Comparison of ENCODE assay signal across 13 cellular contexts in the genomic region with DNA sequence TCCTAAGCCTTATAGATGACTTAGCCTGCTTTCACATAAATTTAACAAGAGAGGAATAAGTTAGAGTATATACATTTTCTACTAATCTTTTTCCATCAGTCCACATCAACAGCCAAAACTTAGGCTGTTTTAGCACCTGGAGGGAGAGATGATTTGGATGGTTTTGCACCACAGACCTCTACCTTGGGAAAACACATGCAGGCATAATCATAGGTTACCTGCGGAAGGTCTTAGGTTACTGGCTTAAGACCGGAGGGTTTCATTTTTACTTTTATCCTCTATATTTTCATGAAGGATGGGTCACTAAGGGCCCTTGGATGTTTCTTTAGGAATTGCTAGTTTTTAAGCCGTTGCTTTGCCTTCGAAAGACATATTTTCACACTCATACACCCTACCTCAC.
"Had no signal": no experiment of that assay in that cellular context is flagged by ENCODE, and none has a peak within 500 bp of the region (broad histone marks: within the 10 kb centered on the region; RNA-seq: fewer than 3 reads in every experiment).

No MANE protein-coding gene starts in this region.

- H3K36me3 Mint-ChIP-seq: activated naive CD8-positive, alpha-beta T cell had no signal

- H3K9me3 Mint-ChIP-seq: activated T-helper 1 cell treated with anti-CD3 and anti-CD28 coated beads, Interleukin-12 subunit alpha, Interleukin-12 subunit beta, Interleukin-2, Interleukin-4 antibody, amounts not matched to agents 30 ng/mL and 10 ng/mL and 1 ng/mL, durations not matched to agents 14 hours and 24 hours and 36 hours; nephron had no signal

- H3K4me1 ChIP-seq: thyroid gland had no signal

- H3K36me3 ChIP-seq: thyroid gland had no signal

- H3K27ac ChIP-seq: dorsolateral prefrontal cortex, thyroid gland had no signal

- DNase-seq: activated CD4-positive, alpha-beta T cell treated with anti-CD3 and anti-CD28 coated beads, Interleukin-2, amount 50 U/mL, for 4 hours; activated gamma-delta T cell treated with Interleukin-2 at 50 U/mL for 16 hours; dorsolateral prefrontal cortex; left cardiac atrium; midbrain; nucleus accumbens; stimulated activated CD4-positive, alpha-beta T cell treated with anti-CD3 and anti-CD28 coated beads, Interleukin-2, amount 100 ng/mL, for 24 hours; stimulated activated naive CD4-positive, alpha-beta T cell treated with Interleukin-2 at 50 U/mL for 16 hours; thyroid gland had no signal

- H3K27me3 ChIP-seq: dorsolateral prefrontal cortex, thyroid gland had no signal

- H3K9me3 ChIP-seq: thyroid gland had no signal

- H3K4me3 ChIP-seq: dorsolateral prefrontal cortex, lung, thyroid gland had no signal

- H3K27me3 Mint-ChIP-seq: activated naive CD8-positive, alpha-beta T cell had no signal

- H3K4me3 Mint-ChIP-seq: activated naive CD8-positive, alpha-beta T cell; activated T-helper 1 cell treated with anti-CD3 and anti-CD28 coated beads, Interleukin-12 subunit alpha, Interleukin-12 subunit beta, Interleukin-2, Interleukin-4 antibody, amounts not matched to agents 30 ng/mL and 10 ng/mL and 1 ng/mL, durations not matched to agents 14 hours and 24 hours and 36 hours; nephron had no signal

- H3K27ac Mint-ChIP-seq: activated naive CD8-positive, alpha-beta T cell; activated T-helper 1 cell treated with anti-CD3 and anti-CD28 coated beads, Interleukin-12 subunit alpha, Interleukin-12 subunit beta, Interleukin-2, Interleukin-4 antibody, amounts not matched to agents 30 ng/mL and 10 ng/mL and 1 ng/mL, durations not matched to agents 14 hours and 24 hours and 36 hours; nephron had no signal
